ENCODE assay signal across 8 cellular contexts in the genomic region with DNA sequence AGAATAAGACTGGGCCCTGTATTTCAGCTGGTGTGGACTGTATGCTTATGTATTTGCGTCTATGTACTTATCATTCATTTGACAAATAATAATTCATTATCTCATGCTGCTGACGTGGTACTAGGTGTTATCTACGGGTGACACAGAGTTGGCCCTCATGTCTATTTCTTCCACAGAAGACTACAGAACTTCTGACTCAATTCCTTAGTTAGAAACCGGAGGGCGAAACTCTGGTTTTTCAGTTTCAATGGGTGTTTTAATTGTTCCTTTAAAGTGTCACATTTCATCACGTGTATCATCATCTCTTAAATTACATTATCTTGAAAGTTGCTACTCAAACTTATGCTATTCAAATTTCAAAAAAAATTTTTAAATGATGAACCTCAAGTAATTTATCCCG.
DNase-seq lines count a peak whose midpoint lies in the region; ATAC-seq and TF ChIP-seq lines count a peak whose summit lies in the region.

No MANE protein-coding gene starts in this region.

- POLR2A ChIA-PET in Caco-2 (lab: Charles Lee), result no interaction called here

- CTCF ChIA-PET in Caco-2 (lab: Charles Lee), result no interaction called here

- 79% methylated on average over 7 of the region's 7 CpGs for WGBS in prostate gland

- intact Hi-C loops in Caco-2 (cut with micrococcal nuclease; ENCODE audit: unreplicated experiment), result loop anchor here (5.0 kb wide), 1 partner anchor 1233 kb away; no protein-coding TSS in a partner anchor
- intact Hi-C loops in prostate gland (cut with DNase I), result no loop called here

- DNase-seq in central memory CD8-positive, alpha-beta T cell (ENCODE audit: low spot score in 2 of 2), result no peak
- DNase-seq in Caco-2 (no peak), NCI-H2171 treated with DMSO at 0.1 percent for 48 hours (lab: John Stamatoyannopoulos, UW) (no peak), prostate gland (ENCODE audit: low spot score) (no peak), iPS-NIHi11 (ENCODE audit: low spot score) (no peak)

- no peak for TF ChIP-seq CTCF in Caco-2 (IDR thresholded peaks at IDR 0.05; ENCODE audit: insufficient read depth in 1 of 2, low read depth in 1 of 2, low read length in 1 of 2, severe bottlenecking in 1 of 2, unreplicated experiment in 1 of 2)
- TF ChIP-seq CTCF in prostate gland (IDR thresholded peaks at IDR 0.05), result no peak

- BruUV-seq in Caco-2 (replicated peaks; lab: Mats Ljungman, UMichigan), result no TSS peak

- no peaks in the 10 kb centered on the region for H3K27me3 Mint-ChIP-seq in central memory CD8-positive, alpha-beta T cell
- no peaks in the 10 kb centered on the region for H3K27me3 Mint-ChIP-seq in Caco-2 (ENCODE audit: insufficient read depth, unreplicated experiment)

- H3K27ac ChIP-seq in prostate gland, result no peak overlapping the region

- H3K4me1 Mint-ChIP-seq in central memory CD8-positive, alpha-beta T cell, result peaks cover 25% of the 10 kb centered on the region
- no peaks in the 10 kb centered on the region for H3K4me1 Mint-ChIP-seq in Caco-2 (ENCODE audit: low read depth, unreplicated experiment)

- peaks cover 2% of the 10 kb centered on the region for H3K36me3 Mint-ChIP-seq in central memory CD8-positive, alpha-beta T cell (ENCODE audit: insufficient read depth)
- no peaks in the 10 kb centered on the region for H3K36me3 Mint-ChIP-seq in Caco-2 (ENCODE audit: insufficient read depth, unreplicated experiment)

- H3K4me1 ChIP-seq in Caco-2, result 0 out of 2 replicates have a peak, but pooled peaks cover 1% of the 10 kb centered on the region
- no peaks in the 10 kb centered on the region for H3K4me1 ChIP-seq in prostate gland (replicated peaks)

- peak overlapping the region; percentile 39 for H3K27ac Mint-ChIP-seq in central memory CD8-positive, alpha-beta T cell (ENCODE audit: low read depth)
- H3K27ac Mint-ChIP-seq in Caco-2 (ENCODE audit: unreplicated experiment), result no peak overlapping the region

- no peaks in the 10 kb centered on the region for H3K9me3 Mint-ChIP-seq in central memory CD8-positive, alpha-beta T cell
- no peaks in the 10 kb centered on the region for H3K9me3 Mint-ChIP-seq in Caco-2 (ENCODE audit: unreplicated experiment)

- H3K27me3 ChIP-seq in Caco-2 (replicated peaks; ENCODE audit: control insufficient read depth, insufficient read depth, low read length), result no peaks in the 10 kb centered on the region
- H3K27me3 ChIP-seq in prostate gland (replicated peaks; ENCODE audit: insufficient read depth), result no peaks in the 10 kb centered on the region

- no peak for TF ChIP-seq POLR2A in prostate gland (IDR thresholded peaks at IDR 0.05)

- no peak overlapping the region for H3K4me3 ChIP-seq in Caco-2 (ENCODE audit: low read depth, low read length)
- H3K4me3 ChIP-seq in prostate gland, result no peak overlapping the region

- H3K36me3 ChIP-seq in Caco-2 (ENCODE audit: control insufficient read depth, insufficient read depth, low read length) (no peaks in the 10 kb centered on the region), prostate gland (no peaks in the 10 kb centered on the region)

- no peak overlapping the region for H3K4me3 Mint-ChIP-seq in central memory CD8-positive, alpha-beta T cell
- H3K4me3 Mint-ChIP-seq in Caco-2 (ENCODE audit: unreplicated experiment), result no peak overlapping the region

- no peaks in the 10 kb centered on the region for H3K9me3 ChIP-seq in Caco-2
- no peaks in the 10 kb centered on the region for H3K9me3 ChIP-seq in prostate gland

- ATAC-seq in GM18909 (IDR thresholded peaks at IDR 0.05; ENCODE audit: poor library complexity, unreplicated experiment), result peak; percentile 70
- ATAC-seq in GM21786 (IDR thresholded peaks at IDR 0.05; ENCODE audit: unreplicated experiment), result peak; percentile 69
- ATAC-seq in HG03571 (IDR thresholded peaks at IDR 0.05; ENCODE audit: unreplicated experiment), result peak; percentile 62
- peak; percentile 25 for ATAC-seq in central memory CD8-positive, alpha-beta T cell (replicated peaks; ENCODE audit: extremely low read depth, poor library complexity, severe bottlenecking)
